Comparison of ENCODE assay signal across 25 cellular contexts in the genomic region with DNA sequence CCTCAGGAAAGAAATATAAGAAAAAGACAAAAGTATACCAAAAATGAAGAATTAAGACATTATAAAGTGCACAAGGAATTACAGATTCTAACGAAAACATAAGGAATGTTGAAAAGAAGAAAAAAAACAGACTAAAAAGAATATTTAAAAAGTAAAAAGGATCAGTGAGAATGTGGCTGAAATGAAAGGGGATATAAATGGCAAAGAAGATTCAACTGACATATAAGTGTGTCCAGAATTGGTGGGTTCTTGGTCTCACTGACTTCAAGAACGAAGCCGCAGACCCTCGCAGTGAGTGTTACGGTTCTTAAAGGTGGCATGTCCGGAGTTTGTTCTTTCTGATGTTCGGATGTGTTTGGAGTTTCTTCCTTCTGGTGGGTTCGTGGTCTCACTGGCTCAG.
"Had no signal": no experiment of that assay in that cellular context is flagged by ENCODE, and none has a peak within 500 bp of the region (broad histone marks: within the 10 kb centered on the region; RNA-seq: fewer than 3 reads in every experiment).

No MANE protein-coding gene starts in this region.

- FAIRE-seq: bronchial epithelial cell had no signal

- H3K4me1 ChIP-seq: body of pancreas had no signal

- ATAC-seq: activated CD8-positive, alpha-beta T cell treated with anti-CD3 and anti-CD28 coated beads, Interleukin-2, amount 10 ng/mL, durations not matched to agents 7 days and 5 days; body of pancreas; Right ventricle myocardium inferior; T-helper 17 cell; WTC11 had no signal

- H3K9me3 ChIP-seq: body of pancreas had no signal

- H3K27ac Mint-ChIP-seq: activated CD8-positive, alpha-beta T cell treated with anti-CD3 and anti-CD28 coated beads, Interleukin-2, amount 10 ng/mL, durations not matched to agents 7 days and 5 days; activated T-helper 1 cell treated with anti-CD3 and anti-CD28 coated beads, Interleukin-12 subunit alpha, Interleukin-12 subunit beta, Interleukin-2, Interleukin-4 antibody, amounts not matched to agents 30 ng/mL and 10 ng/mL and 1 ng/mL, durations not matched to agents 14 hours and 24 hours and 36 hours; T-helper 17 cell; WTC11 had no signal

- H3K27me3 ChIP-seq: body of pancreas had no signal

- H3K4me1 Mint-ChIP-seq: activated naive CD4-positive, alpha-beta T cell treated with anti-CD3 and anti-CD28 coated beads, Interleukin-2, amount 50 U/mL, for 24 hours; T-helper 17 cell; WTC11 had no signal

- H3K27me3 Mint-ChIP-seq: activated naive CD4-positive, alpha-beta T cell treated with anti-CD3 and anti-CD28 coated beads, Interleukin-2, amount 50 U/mL, for 24 hours; T-helper 17 cell had no signal

- DNase-seq: activated CD4-positive, alpha-beta T cell treated with anti-CD3 and anti-CD28 coated beads for 48 hours; activated CD4-positive, alpha-beta T cell treated with anti-CD3 and anti-CD28 coated beads, Interleukin-2, amount 50 U/mL, for 4 hours; activated CD4-positive, CD25-positive, alpha-beta regulatory T cell treated with anti-CD3 and anti-CD28 coated beads, Interleukin-2, amount 50 U/mL, for 72 hours; activated CD8-positive, alpha-beta memory T cell treated with anti-CD3 and anti-CD28 coated beads, Interleukin-2, amount 50 U/mL, for 48 hours; activated CD8-positive, alpha-beta T cell treated with anti-CD3 and anti-CD28 coated beads, Interleukin-2, amount 10 ng/mL, durations not matched to agents 7 days and 5 days; activated effector memory CD4-positive, alpha-beta T cell treated with Interleukin-2 at 50 U/mL for 16 hours; activated naive CD4-positive, alpha-beta T cell; activated T-cell treated with anti-CD3 and anti-CD28 coated beads, Interleukin-2, amount 50 U/mL, for 1 hour; aorta; body of pancreas; central memory CD4-positive, alpha-beta T cell; NCI-H1105 treated with DMSO at 0.1 percent for 48 hours; NCI-H1436 treated with DMSO at 0.1 percent for 48 hours; NCI-H187; NCI-H2081; NCI-H510A treated with DMSO at 0.1 percent for 48 hours; NCI-H69; PC-3; T-helper 17 cell; T-helper 9 cell had no signal

- H3K27ac ChIP-seq: body of pancreas had no signal

- H3K4me3 ChIP-seq: body of pancreas had no signal

- H3K4me3 Mint-ChIP-seq: activated CD8-positive, alpha-beta T cell treated with anti-CD3 and anti-CD28 coated beads, Interleukin-2, amount 10 ng/mL, durations not matched to agents 7 days and 5 days; activated naive CD4-positive, alpha-beta T cell treated with anti-CD3 and anti-CD28 coated beads, Interleukin-2, amount 50 U/mL, for 24 hours; activated T-helper 1 cell treated with anti-CD3 and anti-CD28 coated beads, Interleukin-12 subunit alpha, Interleukin-12 subunit beta, Interleukin-2, Interleukin-4 antibody, amounts not matched to agents 30 ng/mL and 10 ng/mL and 1 ng/mL, durations not matched to agents 14 hours and 24 hours and 36 hours; T-helper 17 cell; WTC11 had no signal
